Comparison of ENCODE assay signal across 35 cellular contexts in genomic region chr11:86753376-86753775, GRCh38.
"Had no signal": no experiment of that assay in that cellular context is flagged by ENCODE, and none has a peak within 500 bp of the region (broad histone marks: within the 10 kb centered on the region; RNA-seq: fewer than 3 reads in every experiment).

No MANE protein-coding gene starts in this region.

- H3K36me3 ChIP-seq: ascending aorta, cardiac muscle cell, Peyer's patch, SJSA1 had no signal

- DNase-seq: activated CD4-positive, alpha-beta memory T cell treated with anti-CD3 and anti-CD28 coated beads for 36 hours; activated CD4-positive, alpha-beta T cell treated with anti-CD3 and anti-CD28 coated beads, Interleukin-2, amount 50 U/mL, for 1 hour; activated CD8-positive, alpha-beta memory T cell treated with anti-CD3 and anti-CD28 coated beads, Interleukin-2, amount 10 ng/mL, durations not matched to agents 7 days and 5 days; activated CD8-positive, alpha-beta memory T cell treated with anti-CD3 and anti-CD28 coated beads, Interleukin-2, amount 50 U/mL, for 48 hours; activated effector memory CD4-positive, alpha-beta T cell treated with anti-CD3 and anti-CD28 coated beads, Interleukin-2, amount 50 U/mL, for 16 hours; activated naive CD4-positive, alpha-beta T cell; activated naive CD4-positive, alpha-beta T cell treated with anti-CD3 and anti-CD28 coated beads, Interleukin-2, amount 50 U/mL, for 16 hours; activated naive CD8-positive, alpha-beta T cell treated with anti-CD3 and anti-CD28 coated beads for 36 hours; activated T-cell treated with anti-CD3 and anti-CD28 coated beads, Interleukin-2, amount 50 U/mL, for 48 hours; amniotic stem cell; KG1; MM.1S; NCI-H1092 treated with DMSO at 0.1 percent for 48 hours; NCI-H1417; NCI-H146; NCI-H187; NCI-H2029 treated with DMSO at 0.1 percent for 48 hours; NCI-H2107; NCI-H2171; NCI-H510A; NCI-H526; NCI-H748 treated with DMSO at 0.1 percent for 48 hours; NK-92 treated with Interleukin-12 subunit alpha and Interleukin-12 subunit beta, amount 100 ng/mL, for 24 hours; PC-3; Peyer's patch; RPMI8226; SHP77 treated with DMSO at 0.1 percent for 48 hours; SK-N-SH had no signal

- H3K27ac Mint-ChIP-seq: activated CD4-positive, alpha-beta memory T cell treated with anti-CD3 and anti-CD28 coated beads for 36 hours; activated CD8-positive, alpha-beta memory T cell treated with anti-CD3 and anti-CD28 coated beads, Interleukin-2, amount 10 ng/mL, durations not matched to agents 7 days and 5 days; activated naive CD8-positive, alpha-beta T cell treated with anti-CD3 and anti-CD28 coated beads for 36 hours; activated T-helper 17 cell treated with anti-CD3 and anti-CD28 coated beads, Interleukin-2, amount 50 U/mL, for 72 hours; T-helper 1 cell treated with Interleukin-12 subunit alpha and Interleukin-12 subunit beta and Interleukin-4 antibody, amounts not matched to agents 30 μg/mL and 1 μg/mL, for 36 hours; T-helper 2 cell treated with Interferon-gamma antibody and Interleukin-4, amounts not matched to agents 5 μg/mL and 100 μg/mL, for 36 hours had no signal

- H3K4me2 ChIP-seq: SK-N-SH had no signal

- H3K27ac ChIP-seq: ascending aorta, cardiac muscle cell, Peyer's patch, SJSA1 had no signal

- H3K9me3 ChIP-seq: ascending aorta, Peyer's patch, SJSA1, SK-N-SH had no signal

- H3K4me1 ChIP-seq: Peyer's patch had no signal

- H3K4me3 Mint-ChIP-seq: activated CD4-positive, alpha-beta memory T cell treated with anti-CD3 and anti-CD28 coated beads for 36 hours; activated CD8-positive, alpha-beta memory T cell treated with anti-CD3 and anti-CD28 coated beads, Interleukin-2, amount 10 ng/mL, durations not matched to agents 7 days and 5 days; activated naive CD8-positive, alpha-beta T cell treated with anti-CD3 and anti-CD28 coated beads for 36 hours; activated T-helper 17 cell treated with anti-CD3 and anti-CD28 coated beads, Interleukin-2, amount 50 U/mL, for 72 hours; T-helper 1 cell treated with Interleukin-12 subunit alpha and Interleukin-12 subunit beta and Interleukin-4 antibody, amounts not matched to agents 30 μg/mL and 1 μg/mL, for 36 hours; T-helper 2 cell treated with Interferon-gamma antibody and Interleukin-4, amounts not matched to agents 5 μg/mL and 100 μg/mL, for 36 hours had no signal

- H3K4me1 Mint-ChIP-seq: activated CD8-positive, alpha-beta memory T cell treated with anti-CD3 and anti-CD28 coated beads, Interleukin-2, amount 10 ng/mL, durations not matched to agents 7 days and 5 days; activated naive CD8-positive, alpha-beta T cell treated with anti-CD3 and anti-CD28 coated beads for 36 hours; activated T-helper 17 cell treated with anti-CD3 and anti-CD28 coated beads, Interleukin-2, amount 50 U/mL, for 72 hours had no signal

- H3K27me3 ChIP-seq: ascending aorta, cardiac muscle cell, Peyer's patch, SJSA1 had no signal

- FAIRE-seq: TTC549 had no signal

- H3K4me3 ChIP-seq: ascending aorta, cardiac muscle cell, Peyer's patch, SJSA1 had no signal

- H3K36me3 Mint-ChIP-seq: activated CD4-positive, alpha-beta memory T cell treated with anti-CD3 and anti-CD28 coated beads for 36 hours; activated CD8-positive, alpha-beta memory T cell treated with anti-CD3 and anti-CD28 coated beads, Interleukin-2, amount 10 ng/mL, durations not matched to agents 7 days and 5 days; activated naive CD8-positive, alpha-beta T cell treated with anti-CD3 and anti-CD28 coated beads for 36 hours had no signal

- H3K9me3 Mint-ChIP-seq: activated CD4-positive, alpha-beta memory T cell treated with anti-CD3 and anti-CD28 coated beads for 36 hours; activated naive CD8-positive, alpha-beta T cell treated with anti-CD3 and anti-CD28 coated beads for 36 hours; activated T-helper 17 cell treated with anti-CD3 and anti-CD28 coated beads, Interleukin-2, amount 50 U/mL, for 72 hours; T-helper 1 cell treated with Interleukin-12 subunit alpha and Interleukin-12 subunit beta and Interleukin-4 antibody, amounts not matched to agents 30 μg/mL and 1 μg/mL, for 36 hours; T-helper 2 cell treated with Interferon-gamma antibody and Interleukin-4, amounts not matched to agents 5 μg/mL and 100 μg/mL, for 36 hours had no signal

- H3K9ac ChIP-seq: SK-N-SH had no signal
